ENCODE assay signal across 1 cellular context in the genomic region with DNA sequence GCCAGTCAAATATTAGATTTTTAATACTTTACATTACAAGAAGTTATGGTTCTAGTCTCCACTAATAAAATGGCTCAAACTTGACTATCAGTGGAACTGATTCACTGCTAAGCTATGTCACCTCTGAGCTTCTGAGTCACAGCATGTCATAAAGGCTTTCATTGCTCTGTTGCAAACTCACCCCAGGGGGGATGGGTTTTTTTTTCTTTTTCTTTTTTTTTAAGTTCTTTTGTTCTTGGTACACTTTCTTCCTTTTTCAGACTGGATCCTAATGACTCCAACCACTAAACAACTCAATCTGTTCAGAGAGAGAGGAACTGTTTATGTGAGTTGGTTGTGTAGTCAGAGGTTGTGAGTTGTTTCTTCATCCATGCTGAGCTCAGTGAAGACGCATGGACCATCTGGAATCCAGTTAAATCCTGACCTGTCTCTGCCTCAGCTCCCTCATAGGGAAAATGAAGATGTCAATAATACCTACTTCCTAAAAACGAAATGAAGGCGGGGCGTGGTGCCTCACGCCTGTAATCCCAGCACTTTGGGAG.
TF ChIP-seq lines count a peak whose summit lies in the region.

No MANE protein-coding gene starts in this region.

TF ChIP-seq in IMR-90, 13 proteins besides CTCF, POLR2A, EP300 and RAD21 (continued from another document):
- TF ChIP-seq FOS (IDR thresholded peaks at IDR 0.05; ENCODE audit: low read depth, low read length) (peak; percentile 96), RFX5 (IDR thresholded peaks at IDR 0.05; ENCODE audit: low read depth, low read length) (peak; percentile 68; the same call in 1 of the 2 replicates), MXI1 (IDR thresholded peaks at IDR 0.05; ENCODE audit: borderline replicate concordance, low read depth, low read length) (peak; percentile 72), MAZ (IDR thresholded peaks at IDR 0.05; ENCODE audit: borderline replicate concordance, low read depth, low read length) (no peak), MAFK (IDR thresholded peaks at IDR 0.05; ENCODE audit: low read depth, low read length) (0 out of 2 replicates have a peak, but pooled peaks have one; percentile 3), CEBPB (IDR thresholded peaks at IDR 0.05; ENCODE audit: low read depth, low read length) (peak; percentile 82)
- TF ChIP-seq, protein P1, sequence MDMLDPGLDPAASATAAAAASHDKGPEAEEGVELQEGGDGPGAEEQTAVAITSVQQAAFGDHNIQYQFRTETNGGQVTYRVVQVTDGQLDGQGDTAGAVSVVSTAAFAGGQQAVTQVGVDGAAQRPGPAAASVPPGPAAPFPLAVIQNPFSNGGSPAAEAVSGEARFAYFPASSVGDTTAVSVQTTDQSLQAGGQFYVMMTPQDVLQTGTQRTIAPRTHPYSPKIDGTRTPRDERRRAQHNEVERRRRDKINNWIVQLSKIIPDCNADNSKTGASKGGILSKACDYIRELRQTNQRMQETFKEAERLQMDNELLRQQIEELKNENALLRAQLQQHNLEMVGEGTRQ (IDR thresholded peaks at IDR 0.05; ENCODE audit: low read depth, low read length) = no peak
- TF ChIP-seq, protein P2, sequence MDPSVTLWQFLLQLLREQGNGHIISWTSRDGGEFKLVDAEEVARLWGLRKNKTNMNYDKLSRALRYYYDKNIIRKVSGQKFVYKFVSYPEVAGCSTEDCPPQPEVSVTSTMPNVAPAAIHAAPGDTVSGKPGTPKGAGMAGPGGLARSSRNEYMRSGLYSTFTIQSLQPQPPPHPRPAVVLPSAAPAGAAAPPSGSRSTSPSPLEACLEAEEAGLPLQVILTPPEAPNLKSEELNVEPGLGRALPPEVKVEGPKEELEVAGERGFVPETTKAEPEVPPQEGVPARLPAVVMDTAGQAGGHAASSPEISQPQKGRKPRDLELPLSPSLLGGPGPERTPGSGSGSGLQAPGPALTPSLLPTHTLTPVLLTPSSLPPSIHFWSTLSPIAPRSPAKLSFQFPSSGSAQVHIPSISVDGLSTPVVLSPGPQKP (IDR thresholded peaks at IDR 0.05; ENCODE audit: borderline replicate concordance, low read depth, low read length) = no peak
